ENCODE assay signal across 8 cellular contexts in genomic region chr3:195989921-195990840, GRCh38.
DNase-seq lines count a peak whose midpoint lies in the region; TF ChIP-seq lines count a peak whose summit lies in the region.
"Not testable (repeated sequence)": the region's sequence is repeated elsewhere in the genome, so short reads cannot be mapped to it uniquely, and the experiment has no call there.

No MANE protein-coding gene starts in this region.

- H3K36me3 Mint-ChIP-seq in chondrocyte (ENCODE audit: low read depth), result not testable (repeated sequence)

- H3K27ac ChIP-seq in thyroid gland, result peak overlapping the region; percentile 49 to 85 (median 85)

- H3K4me3 ChIP-seq in GM12875 (ENCODE audit: low read depth, low read length), result peak overlapping the region; percentile 61
- H3K4me3 ChIP-seq in HAP-1, result peak overlapping the region; percentile 33
- H3K4me3 ChIP-seq in thyroid gland (replicated peaks in 1 of 3), result peak overlapping the region; percentile 51 to 95 (median 93)

- not testable (repeated sequence) for H3K27me3 Mint-ChIP-seq in chondrocyte (ENCODE audit: low read depth)

- H3K4me1 ChIP-seq in HAP-1, thyroid gland: not testable (repeated sequence)

- not testable (repeated sequence) for H3K9me3 ChIP-seq in HAP-1, thyroid gland

- H3K36me3 ChIP-seq in HAP-1 (replicated peaks); thyroid gland: not testable (repeated sequence)

- not testable (repeated sequence) for H3K27me3 ChIP-seq in HAP-1 (ENCODE audit: low read depth); thyroid gland

- H3K9me3 Mint-ChIP-seq in chondrocyte (ENCODE audit: low read depth), result not testable (repeated sequence)

- TF ChIP-seq RAD21 in Ishikawa (IDR thresholded peaks at IDR 0.05; ENCODE audit: low read depth), result not testable (repeated sequence)

- WGBS in thyroid gland, 2 donors, result 10 to 24% methylated on average over 5 to 22 of the region's 107 CpGs

- DNase-seq in HAP-1 (ENCODE audit: low spot score in 2 of 2) (peak; percentile 78 to 96), iPS-NIHi11 (ENCODE audit: low spot score) (peak; percentile 80), retina (peak; percentile 99), thyroid gland (peak; percentile 87 to 91)
- DNase-seq in activated CD4-positive, alpha-beta T cell treated with anti-CD3 and anti-CD28 coated beads, Interleukin-2, amount 50 U/mL, for 4 hours, result peak; percentile 81 to 86
- not testable (repeated sequence) for DNase-seq in chondrocyte (ENCODE audit: low spot score)

- in situ Hi-C loops in HAP-1 (cut with MboI; ENCODE audit: low sequenced_read_pairs), result not testable (repeated sequence)

- TF ChIP-seq CTCF in GM12875 (IDR thresholded peaks at IDR 0.05; ENCODE audit: borderline replicate concordance, insufficient read depth, low read depth, low read length); chondrocyte (IDR thresholded peaks at IDR 0.05); thyroid gland (IDR thresholded peaks at IDR 0.05): not testable (repeated sequence)

- TF ChIP-seq POLR2A in thyroid gland (IDR thresholded peaks at IDR 0.05), result peak in 1 of 2 donors; percentile 94

- peak overlapping the region; percentile 70 for H3K27ac Mint-ChIP-seq in chondrocyte (ENCODE audit: unreplicated experiment)

- H3K4me1 Mint-ChIP-seq in chondrocyte (ENCODE audit: low read depth), result not testable (repeated sequence)

- intact Hi-C loops in thyroid gland (cut with DNase I), result not testable (repeated sequence)

- TF ChIP-seq EP300 in Ishikawa (IDR thresholded peaks at IDR 0.05; ENCODE audit: borderline replicate concordance), result not testable (repeated sequence)

- peak overlapping the region; percentile 73 for H3K4me3 Mint-ChIP-seq in chondrocyte (ENCODE audit: unreplicated experiment)

TF ChIP-seq in Ishikawa, 13 proteins besides CTCF, POLR2A, EP300 and RAD21:
- TF ChIP-seq ZBTB7A (IDR thresholded peaks at IDR 0.05; ENCODE audit: low read depth), result peak; percentile 85; the same call in 1 of the 2 replicates
- TF ChIP-seq TAF1 (IDR thresholded peaks at IDR 0.05; ENCODE audit: low read depth), result peak; percentile 74

Comparison
In these comparisons a context has a peak if more than half of its experiments do, and no peak if none do; other contexts are left out.
1. H3K4me3 ChIP-seq: peak in every context shown above with its lines; median percentile 93 in thyroid gland; 61 in GM12875; 33 in HAP-1.